13 cellular contexts compared by ENCODE assay signal in the genomic region with DNA sequence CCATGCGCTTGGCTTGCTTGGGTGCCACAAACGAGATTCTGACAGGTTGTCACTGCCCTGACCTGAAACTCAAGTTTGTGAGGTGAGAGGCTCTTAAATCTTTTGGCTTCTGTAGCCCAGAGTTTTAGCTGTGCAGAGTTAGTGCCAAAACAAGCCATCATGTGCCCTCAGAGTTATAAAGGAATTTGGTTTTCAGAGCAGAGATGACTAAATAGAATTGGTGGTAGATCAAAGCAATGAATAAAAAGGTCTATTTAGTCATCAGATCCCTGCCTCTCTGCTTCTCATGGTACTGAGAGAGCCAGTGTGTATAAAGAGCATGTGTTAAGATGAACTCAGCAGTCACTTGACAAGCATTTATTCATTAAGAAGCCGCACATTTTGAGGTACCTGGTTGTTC.
A peak's percentile ranks its signal among the peaks of the same experiment; 100 is the strongest.
DNase-seq lines count a peak whose midpoint lies in the region; ATAC-seq and TF ChIP-seq lines count a peak whose summit lies in the region.
"Had no signal": no experiment of that assay in that cellular context is flagged by ENCODE, and none has a peak within 500 bp of the region (broad histone marks: within the 10 kb centered on the region; RNA-seq: fewer than 3 reads in every experiment).

No MANE protein-coding gene starts in this region.

- ATAC-seq in SK-N-SH treated with all-trans-retinoic acid at 6 μM for 48 hours: peak; percentile 24; the same call in 1 of the 3 replicates

- no peaks in the 10 kb centered on the region for H3K36me3 Mint-ChIP-seq in Caco-2 (ENCODE audit: insufficient read depth, unreplicated experiment)

- H3K27ac ChIP-seq in substantia nigra (ENCODE audit: low read depth, low read length, poor library complexity, severe bottlenecking) (no peak overlapping the region), esophagus muscularis mucosa (replicated peaks in 1 of 4) (peak overlapping the region in 2 of 4 donors; percentile 29 to 41)
- H3K27ac ChIP-seq: hepatocyte had no signal

- WGBS in esophagus muscularis mucosa: 67% methylated on average over 3 of the region's 3 CpGs

- TF ChIP-seq POLR2A in esophagus muscularis mucosa (IDR thresholded peaks at IDR 0.05; ENCODE audit: low read depth): no peak

- intact Hi-C loops in Caco-2 (cut with micrococcal nuclease; ENCODE audit: unreplicated experiment) (loop anchor here (5.0 to 10.0 kb wide), 3 partner anchors 159 to 751 kb away; a partner anchor contains a TSS), esophagus muscularis mucosa (cut with DNase I) (loop anchor here (10.0 kb wide), 1 partner anchor 1371 kb away; no protein-coding TSS in a partner anchor)

- H3K27me3 Mint-ChIP-seq in Caco-2 (ENCODE audit: insufficient read depth, unreplicated experiment): no peaks in the 10 kb centered on the region

- no peak overlapping the region for H3K4me3 ChIP-seq in fibroblast of pulmonary artery (replicated peaks; ENCODE audit: low read depth, low read length)
- H3K4me3 ChIP-seq in retinal pigment epithelial cell (ENCODE audit: low read length): no peak overlapping the region
- H3K4me3 ChIP-seq in Caco-2 (ENCODE audit: low read depth, low read length): no peak overlapping the region
- no peak overlapping the region for H3K4me3 ChIP-seq in esophagus muscularis mucosa
- H3K4me3 ChIP-seq: hepatocyte had no signal

- BruUV-seq in Caco-2 (replicated peaks; lab: Mats Ljungman, UMichigan): no TSS peak

- peaks cover 7% of the 10 kb centered on the region for H3K4me1 Mint-ChIP-seq in Caco-2 (ENCODE audit: low read depth, unreplicated experiment)

- H3K27ac Mint-ChIP-seq in Caco-2 (ENCODE audit: unreplicated experiment): no peak overlapping the region
- H3K27ac Mint-ChIP-seq: activated T-cell treated with anti-CD3 and anti-CD28 coated beads, Interleukin-2, amount 50 U/mL, for 24 hours had no signal

- no peaks in the 10 kb centered on the region for H3K9me3 Mint-ChIP-seq in Caco-2 (ENCODE audit: unreplicated experiment)
- H3K9me3 Mint-ChIP-seq: activated T-cell treated with anti-CD3 and anti-CD28 coated beads, Interleukin-2, amount 50 U/mL, for 24 hours had no signal

- no peak for TF ChIP-seq EP300 in esophagus muscularis mucosa (IDR thresholded peaks at IDR 0.05)

- H3K4me1 ChIP-seq in Caco-2 (no peaks in the 10 kb centered on the region), esophagus muscularis mucosa (peaks cover 0 to 66% (median 46%) of the 10 kb centered on the region in 4 donors)

- DNase-seq in GM04504 (ENCODE audit: low read depth) (peak; percentile 19), fibroblast of pulmonary artery (ENCODE audit: low read depth) (peak; percentile 23), retinal pigment epithelial cell (ENCODE audit: low read depth) (peak; percentile 80), substantia nigra (lab: John Stamatoyannopoulos, UW) (no peak), Caco-2 (no peak), esophagus muscularis mucosa (ENCODE audit: extremely low spot score) (no peak)
- DNase-seq: activated CD4-positive, CD25-positive, alpha-beta regulatory T cell treated with anti-CD3 and anti-CD28 coated beads, Interleukin-2, amount 50 U/mL, for 72 hours; activated T-cell treated with anti-CD3 and anti-CD28 coated beads, Interleukin-2, amount 50 U/mL, for 24 hours; COR-L47; NCI-H1048; NCI-H2171 treated with DMSO at 0.1 percent for 48 hours had no signal

- no peak overlapping the region for H3K4me3 Mint-ChIP-seq in Caco-2 (ENCODE audit: unreplicated experiment)
- H3K4me3 Mint-ChIP-seq: activated T-cell treated with anti-CD3 and anti-CD28 coated beads, Interleukin-2, amount 50 U/mL, for 24 hours had no signal

- H3K27me3 ChIP-seq in Caco-2 (replicated peaks; ENCODE audit: control insufficient read depth, insufficient read depth, low read length): no peaks in the 10 kb centered on the region
- H3K27me3 ChIP-seq in esophagus muscularis mucosa: no peaks in the 10 kb centered on the region
- H3K27me3 ChIP-seq: hepatocyte had no signal

- H3K36me3 ChIP-seq in Caco-2 (ENCODE audit: control insufficient read depth, insufficient read depth, low read length): no peaks in the 10 kb centered on the region
- no peaks in the 10 kb centered on the region for H3K36me3 ChIP-seq in esophagus muscularis mucosa

- CTCF ChIA-PET in Caco-2 (lab: Charles Lee): interaction anchor here (0.6 to 0.7 kb wide), 3 partner anchors 59 to 824 kb away, joined by 3 to 5 read pairs (median 4); no protein-coding TSS in a partner anchor

- no peaks in the 10 kb centered on the region for H3K9me3 ChIP-seq in Caco-2
- H3K9me3 ChIP-seq in esophagus muscularis mucosa: no peaks in the 10 kb centered on the region

- TF ChIP-seq CTCF in fibroblast of pulmonary artery (IDR thresholded peaks at IDR 0.05; ENCODE audit: low read length, missing control alignments): no peak
- TF ChIP-seq CTCF in retinal pigment epithelial cell (conservative IDR thresholded peaks at IDR 0.05; ENCODE audit: low read depth, low read length): no peak
- TF ChIP-seq CTCF in Caco-2 (IDR thresholded peaks at IDR 0.05; ENCODE audit: insufficient read depth in 1 of 2, low read depth in 1 of 2, low read length in 1 of 2, severe bottlenecking in 1 of 2, unreplicated experiment in 1 of 2): no peak
- no peak for TF ChIP-seq CTCF in esophagus muscularis mucosa (IDR thresholded peaks at IDR 0.05)

- POLR2A ChIA-PET in Caco-2 (lab: Charles Lee): no interaction called here

TF ChIP-seq in SK-N-SH treated with all-trans-retinoic acid at 6 μM for 48 hours, 23 proteins besides CTCF, POLR2A, EP300 and RAD21 (continues in another document):
- TF ChIP-seq ZNF8 (CRISPR knock-in tag; IDR thresholded peaks at IDR 0.05) (no peak), TOX (CRISPR knock-in tag; IDR thresholded peaks at IDR 0.05; ENCODE audit: borderline replicate concordance) (no peak), BACH2 (CRISPR knock-in tag; IDR thresholded peaks at IDR 0.05; ENCODE audit: borderline replicate concordance) (no peak), ARNTL (CRISPR knock-in tag; IDR thresholded peaks at IDR 0.05; ENCODE audit: borderline replicate concordance, low read depth) (no peak), ZNF565 (CRISPR knock-in tag; conservative IDR thresholded peaks at IDR 0.05; ENCODE audit: low read depth) (no peak), RARB (CRISPR knock-in tag; IDR thresholded peaks at IDR 0.05) (no peak), ISL1 (CRISPR knock-in tag; IDR thresholded peaks at IDR 0.05) (no peak), ZFP3 (CRISPR knock-in tag; IDR thresholded peaks at IDR 0.05) (no peak), ZFP30 (CRISPR knock-in tag; IDR thresholded peaks at IDR 0.05) (no peak), GLIS3 (CRISPR knock-in tag; IDR thresholded peaks at IDR 0.05) (no peak), CSDC2 (CRISPR knock-in tag; IDR thresholded peaks at IDR 0.05) (no peak), ZC3H10 (CRISPR knock-in tag; IDR thresholded peaks at IDR 0.05) (no peak), OSR1 (CRISPR knock-in tag; IDR thresholded peaks at IDR 0.05) (no peak)
- TF ChIP-seq, protein P1, sequence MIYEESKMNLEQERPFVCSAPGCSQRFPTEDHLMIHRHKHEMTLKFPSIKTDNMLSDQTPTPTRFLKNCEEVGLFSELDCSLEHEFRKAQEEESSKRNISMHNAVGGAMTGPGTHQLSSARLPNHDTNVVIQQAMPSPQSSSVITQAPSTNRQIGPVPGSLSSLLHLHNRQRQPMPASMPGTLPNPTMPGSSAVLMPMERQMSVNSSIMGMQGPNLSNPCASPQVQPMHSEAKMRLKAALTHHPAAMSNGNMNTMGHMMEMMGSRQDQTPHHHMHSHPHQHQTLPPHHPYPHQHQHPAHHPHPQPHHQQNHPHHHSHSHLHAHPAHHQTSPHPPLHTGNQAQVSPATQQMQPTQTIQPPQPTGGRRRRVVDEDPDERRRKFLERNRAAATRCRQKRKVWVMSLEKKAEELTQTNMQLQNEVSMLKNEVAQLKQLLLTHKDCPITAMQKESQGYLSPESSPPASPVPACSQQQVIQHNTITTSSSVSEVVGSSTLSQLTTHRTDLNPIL (CRISPR knock-in tag; IDR thresholded peaks at IDR 0.05; ENCODE audit: low read depth): no peak
- TF ChIP-seq, protein P2, sequence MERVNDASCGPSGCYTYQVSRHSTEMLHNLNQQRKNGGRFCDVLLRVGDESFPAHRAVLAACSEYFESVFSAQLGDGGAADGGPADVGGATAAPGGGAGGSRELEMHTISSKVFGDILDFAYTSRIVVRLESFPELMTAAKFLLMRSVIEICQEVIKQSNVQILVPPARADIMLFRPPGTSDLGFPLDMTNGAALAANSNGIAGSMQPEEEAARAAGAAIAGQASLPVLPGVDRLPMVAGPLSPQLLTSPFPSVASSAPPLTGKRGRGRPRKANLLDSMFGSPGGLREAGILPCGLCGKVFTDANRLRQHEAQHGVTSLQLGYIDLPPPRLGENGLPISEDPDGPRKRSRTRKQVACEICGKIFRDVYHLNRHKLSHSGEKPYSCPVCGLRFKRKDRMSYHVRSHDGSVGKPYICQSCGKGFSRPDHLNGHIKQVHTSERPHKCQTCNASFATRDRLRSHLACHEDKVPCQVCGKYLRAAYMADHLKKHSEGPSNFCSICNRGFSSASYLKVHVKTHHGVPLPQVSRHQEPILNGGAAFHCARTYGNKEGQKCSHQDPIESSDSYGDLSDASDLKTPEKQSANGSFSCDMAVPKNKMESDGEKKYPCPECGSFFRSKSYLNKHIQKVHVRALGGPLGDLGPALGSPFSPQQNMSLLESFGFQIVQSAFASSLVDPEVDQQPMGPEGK (CRISPR knock-in tag; IDR thresholded peaks at IDR 0.05; ENCODE audit: borderline replicate concordance): no peak
- TF ChIP-seq, protein P3, sequence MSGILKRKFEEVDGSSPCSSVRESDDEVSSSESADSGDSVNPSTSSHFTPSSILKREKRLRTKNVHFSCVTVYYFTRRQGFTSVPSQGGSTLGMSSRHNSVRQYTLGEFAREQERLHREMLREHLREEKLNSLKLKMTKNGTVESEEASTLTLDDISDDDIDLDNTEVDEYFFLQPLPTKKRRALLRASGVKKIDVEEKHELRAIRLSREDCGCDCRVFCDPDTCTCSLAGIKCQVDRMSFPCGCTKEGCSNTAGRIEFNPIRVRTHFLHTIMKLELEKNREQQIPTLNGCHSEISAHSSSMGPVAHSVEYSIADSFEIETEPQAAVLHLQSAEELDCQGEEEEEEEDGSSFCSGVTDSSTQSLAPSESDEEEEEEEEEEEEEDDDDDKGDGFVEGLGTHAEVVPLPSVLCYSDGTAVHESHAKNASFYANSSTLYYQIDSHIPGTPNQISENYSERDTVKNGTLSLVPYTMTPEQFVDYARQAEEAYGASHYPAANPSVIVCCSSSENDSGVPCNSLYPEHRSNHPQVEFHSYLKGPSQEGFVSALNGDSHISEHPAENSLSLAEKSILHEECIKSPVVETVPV (CRISPR knock-in tag; IDR thresholded peaks at IDR 0.05): no peak

Comparison
In these comparisons a context has a peak if more than half of its experiments do, and no peak if none do; other contexts are left out.
1. DNase-seq: peak in GM04504 (single experiment), fibroblast of pulmonary artery (single experiment) and retinal pigment epithelial cell (single experiment); none in substantia nigra (0 of 49), Caco-2 (0 of 2) and esophagus muscularis mucosa (single experiment).